Comparison of ENCODE assay signal across 10 cellular contexts in genomic region chr3:142863010-142863787, GRCh38. TPM values are rescaled to one million over a fixed set of nuclear protein-coding genes. Genes with fewer than 3 reads are reported as not detected.
DNase-seq lines count a peak whose midpoint lies in the region; ATAC-seq, FAIRE-seq and TF ChIP-seq lines count a peak whose summit lies in the region.
"Had no signal": no experiment of that assay in that cellular context is flagged by ENCODE, and none has a peak within 500 bp of the region (broad histone marks: within the 10 kb centered on the region; RNA-seq: fewer than 3 reads in every experiment).

No MANE protein-coding gene starts in this region.

- H2AK5ac ChIP-seq in mesenchymal stem cell (ENCODE audit: low read length, severe bottlenecking): no peak overlapping the region

- H2BK12ac ChIP-seq in mesenchymal stem cell (ENCODE audit: low read length in 2 of 2): no peak overlapping the region

- ATAC-seq in K562: no peak
- no peak for ATAC-seq in psoas muscle
- no peak for ATAC-seq in HG02642 (IDR thresholded peaks at IDR 0.05; ENCODE audit: poor library complexity, unreplicated experiment)

- H4K91ac ChIP-seq in mesenchymal stem cell (ENCODE audit: low read length): no peak overlapping the region

- no peak for TF ChIP-seq RAD21 in K562 (CRISPR knock-in tag; conservative IDR thresholded peaks at IDR 0.05 in 1 of 2, IDR thresholded peaks at IDR 0.05 in 1 of 2)

- in situ Hi-C loops in K562 (cut with MboI): no loop called here

- TF ChIP-seq POLR2A in K562 (conservative IDR thresholded peaks at IDR 0.05): no peak

- no peak overlapping the region for H3K4ac ChIP-seq in mesenchymal stem cell (ENCODE audit: low read depth in 1 of 2, low read length in 2 of 2)

- H3K79me1 ChIP-seq in mesenchymal stem cell (replicated peaks; ENCODE audit: low read length, poor library complexity, severe bottlenecking): no peaks in the 10 kb centered on the region

- no peak overlapping the region for H2BK120ac ChIP-seq in mesenchymal stem cell (ENCODE audit: low read depth, low read length)

- no peaks in the 10 kb centered on the region for H4K20me1 ChIP-seq in K562 (replicated peaks; ENCODE audit: control insufficient read depth, insufficient read depth, low read length)

- CTCF ChIA-PET in K562 (lab: Yijun Ruan, JAX; ENCODE audit: low intra/inter-chr PET ratio): no interaction called here

- no peak overlapping the region for H3K4me3 ChIP-seq in K562
- peak overlapping the region in 1 of 2 experiments; percentile 41 for H3K4me3 ChIP-seq in mesenchymal stem cell (ENCODE audit: insufficient read depth in 1 of 2, low read depth in 1 of 2, low read length in 2 of 2)
- H3K4me3 ChIP-seq in psoas muscle: no peak overlapping the region
- H3K4me3 ChIP-seq: breast epithelium had no signal

- no peak overlapping the region for H3K27ac ChIP-seq in K562 (ENCODE audit: extremely low read depth, low read depth, low read length)
- H3K27ac ChIP-seq in mesenchymal stem cell (ENCODE audit: low read length, poor library complexity, severe bottlenecking): no peak overlapping the region
- H3K27ac ChIP-seq in psoas muscle: no peak overlapping the region
- H3K27ac ChIP-seq: breast epithelium had no signal

- no peak overlapping the region for H3K18ac ChIP-seq in mesenchymal stem cell (ENCODE audit: low read depth in 1 of 2, low read length in 2 of 2)

- H3K4me2 ChIP-seq in K562 (ENCODE audit: insufficient read depth, low read length) (no peak overlapping the region), mesenchymal stem cell (ENCODE audit: low read length, poor library complexity, severe bottlenecking) (no peak overlapping the region)

- FAIRE-seq in K562 (lab: Jason Lieb, UNC): no peak

- no peak overlapping the region for H3K23ac ChIP-seq in mesenchymal stem cell (ENCODE audit: low read length in 2 of 2)

- BruUV-seq in K562 (replicated peaks; lab: Mats Ljungman, UMichigan): no TSS peak

- H3K36me3 ChIP-seq in ES-I3 (ENCODE audit: insufficient read depth, low read length) (no peaks in the 10 kb centered on the region), K562 (ENCODE audit: control insufficient read depth, insufficient read depth, low read length) (no peaks in the 10 kb centered on the region), mesenchymal stem cell (ENCODE audit: control insufficient read depth in 1 of 2, insufficient read depth in 2 of 2, low read depth in 1 of 2, low read length in 2 of 2) (no peaks in the 10 kb centered on the region), psoas muscle (ENCODE audit: insufficient read depth in 1 of 2, low read depth in 1 of 2) (no peaks in the 10 kb centered on the region)
- H3K36me3 ChIP-seq: breast epithelium had no signal

- H2BK5ac ChIP-seq in mesenchymal stem cell (ENCODE audit: low read depth, low read length, poor library complexity, severe bottlenecking): no peak overlapping the region

- H3K9ac ChIP-seq in ES-I3 (ENCODE audit: low read depth, low read length) (peak overlapping the region; percentile 13; the same call in 1 of the 2 replicates), K562 (ENCODE audit: insufficient read depth in 1 of 2, low read depth in 2 of 2, low read length in 2 of 2) (no peak overlapping the region), mesenchymal stem cell (ENCODE audit: low read length) (peak overlapping the region; percentile 49)

- H3K79me2 ChIP-seq in K562 (ENCODE audit: control insufficient read depth, insufficient read depth, low read length): no peaks in the 10 kb centered on the region

- DNase-seq in NCI-H146 treated with DMSO at 0.1 percent for 48 hours (lab: John Stamatoyannopoulos, UW; ENCODE audit: unreplicated experiment) (peak; percentile 45), K562 (ENCODE audit: extremely low read depth in 1 of 4, low spot score in 3 of 4) (no peak), mesenchymal stem cell (no peak), psoas muscle (no peak), NCI-H510A treated with DMSO at 0.1 percent for 48 hours (lab: John Stamatoyannopoulos, UW) (no peak), NCI-H774 (lab: John Stamatoyannopoulos, UW) (no peak)
- DNase-seq: activated B cell treated with CpG ODN at 0.5 μM for 24 hours had no signal

- H3K9me3 ChIP-seq in ES-I3 (ENCODE audit: control insufficient read depth, insufficient read depth, low read length) (no peaks in the 10 kb centered on the region), K562 (replicated peaks; ENCODE audit: control insufficient read depth, insufficient read depth, low read depth, low read length) (no peaks in the 10 kb centered on the region), mesenchymal stem cell (ENCODE audit: control insufficient read depth, low read length) (no peaks in the 10 kb centered on the region), psoas muscle (no peaks in the 10 kb centered on the region)
- H3K9me3 ChIP-seq: breast epithelium had no signal

- H3K27me3 ChIP-seq in K562 (ENCODE audit: control insufficient read depth in 2 of 2, insufficient read depth in 2 of 2, low read length in 2 of 2) (peaks cover 0 to 7% of the 10 kb centered on the region in 2 experiments; a peak in 1 of 5 replicates), mesenchymal stem cell (ENCODE audit: control insufficient read depth in 1 of 2, insufficient read depth in 1 of 2, low read length in 2 of 2) (no peaks in the 10 kb centered on the region), psoas muscle (ENCODE audit: insufficient read depth in 3 of 3, low read length in 2 of 3) (no peaks in the 10 kb centered on the region)

- H2AFZ ChIP-seq in K562 (ENCODE audit: low read depth, low read length): peak overlapping the region; percentile 70
- H2AFZ ChIP-seq in mesenchymal stem cell (ENCODE audit: low read depth, low read length): no peak overlapping the region

- no peak overlapping the region for H3K14ac ChIP-seq in mesenchymal stem cell (ENCODE audit: low read length in 2 of 2)

- 27% methylated on average over 7 of the region's 7 CpGs for WGBS in K562 (ENCODE audit: insufficient coverage, low coverage, missing lambda C conversion rate)
- 42% methylated on average over 5 of the region's 7 CpGs for WGBS in mesenchymal stem cell
- WGBS in psoas muscle, 3 donors: 26 to 35% (median 29%) methylated on average over 7 of the region's 7 CpGs

- POLR2A ChIA-PET in K562 (lab: Yijun Ruan, JAX): interaction anchor here (0.6 to 1.3 kb wide), 2 partner anchors 10 to 38 kb away, joined by 3 to 5 read pairs; no protein-coding TSS in a partner anchor

- no peak overlapping the region for H2BK15ac ChIP-seq in mesenchymal stem cell (ENCODE audit: low read depth, poor library complexity, severe bottlenecking)

- no peak for TF ChIP-seq CTCF in K562 (IDR thresholded peaks at IDR 0.05 in 2 of 3, conservative IDR thresholded peaks at IDR 0.05 in 1 of 3; ENCODE audit: insufficient read depth in 2 of 3, low read depth in 1 of 3, low read length in 3 of 3)
- no peak for TF ChIP-seq CTCF in psoas muscle (IDR thresholded peaks at IDR 0.05)

- no peaks in the 10 kb centered on the region for H3K9me1 ChIP-seq in K562 (ENCODE audit: control insufficient read depth, insufficient read depth, low read length)

- H4K8ac ChIP-seq in mesenchymal stem cell (ENCODE audit: low read length): no peak overlapping the region

- intact Hi-C loops in K562 (cut with micrococcal nuclease) (no loop called here), psoas muscle (cut with DNase I) (no loop called here)

- no peak for TF ChIP-seq EP300 in K562 (IDR thresholded peaks at IDR 0.05; ENCODE audit: low read length)

- H3K4me1 ChIP-seq in ES-I3 (ENCODE audit: insufficient read depth, low read length): peaks cover 34% of the 10 kb centered on the region
- H3K4me1 ChIP-seq in K562 (replicated peaks in 1 of 2; ENCODE audit: control insufficient read depth in 2 of 2, insufficient read depth in 2 of 2, low read length in 2 of 2): no peaks in the 10 kb centered on the region
- peaks cover 3% of the 10 kb centered on the region for H3K4me1 ChIP-seq in mesenchymal stem cell (ENCODE audit: control insufficient read depth, insufficient read depth, low read depth, low read length)
- H3K4me1 ChIP-seq in psoas muscle: no peaks in the 10 kb centered on the region
- H3K4me1 ChIP-seq: breast epithelium had no signal

TF ChIP-seq in K562, 482 proteins besides CTCF, POLR2A, EP300 and RAD21 (continues in another document):
- TF ChIP-seq EZH2 (IDR thresholded peaks at IDR 0.05; ENCODE audit: borderline replicate concordance, low read depth, low read length) (no peak), CEBPB (tag; IDR thresholded peaks at IDR 0.05) (peak; percentile 27; the same call in 1 of the 2 replicates), ZFP30 (CRISPR knock-in tag; IDR thresholded peaks at IDR 0.05; ENCODE audit: borderline replicate concordance) (no peak)
- TF ChIP-seq, protein P1, sequence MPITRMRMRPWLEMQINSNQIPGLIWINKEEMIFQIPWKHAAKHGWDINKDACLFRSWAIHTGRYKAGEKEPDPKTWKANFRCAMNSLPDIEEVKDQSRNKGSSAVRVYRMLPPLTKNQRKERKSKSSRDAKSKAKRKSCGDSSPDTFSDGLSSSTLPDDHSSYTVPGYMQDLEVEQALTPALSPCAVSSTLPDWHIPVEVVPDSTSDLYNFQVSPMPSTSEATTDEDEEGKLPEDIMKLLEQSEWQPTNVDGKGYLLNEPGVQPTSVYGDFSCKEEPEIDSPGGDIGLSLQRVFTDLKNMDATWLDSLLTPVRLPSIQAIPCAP (CRISPR knock-in tag; IDR thresholded peaks at IDR 0.05; ENCODE audit: borderline replicate concordance): no peak

RNA-seq across cellular contexts. Expression of gene PCOLCE2, which starts 25.7 kb away (rescaled TPM):
- 4.6 and 8.1 TPM in 2 replicates for total RNA-seq in K562 (2011; cell fraction: chromatin; rRNA removed; ENCODE audit: low replicate concordance)
- total RNA-seq in K562 (2011; cell fraction: nucleolus; rRNA removed): 3.2 and 3.3 TPM in 2 replicates
- 6.0 and 6.3 TPM in 2 replicates for total RNA-seq in K562 (2011; cell fraction: nucleoplasm; rRNA removed)
- total RNA-seq in K562 (2014; rRNA removed) (0.73 and 0.86 TPM in 2 replicates), K562 (2014; rRNA removed; fragmentation: Illumina TruSeq; extraction: Trizol) (0.65 and 0.83 TPM in 2 replicates), K562 (2015; rRNA removed; fragmentation: Illumina TruSeq; extraction: Trizol) (0.40 and 0.49 TPM in 2 replicates), K562 (2021) (0.49 and 1.0 TPM in 2 replicates), psoas muscle (1 to 10 TPM; 1.5 to 8.9 (median 4.0) TPM)
- polyA plus RNA-seq in K562 (2011; rRNA removed) (1.1 and 1.2 TPM in 2 replicates), K562 (2014; fragmentation: Illumina TruSeq; extraction: Trizol) (0.64 and 0.72 TPM in 2 replicates), K562 (2014; fragmentation: Nextera tagmentation; extraction: Ambion mirVana) (under 1 TPM; 0.18 to 0.39 TPM), K562 (2014; rRNA removed) (0.59 and 1.2 TPM in 2 replicates), psoas muscle (1 to 10 TPM; 1.4 to 5.1 (median 3.6) TPM)
- 0.58 and 0.73 TPM in 2 replicates for polyA plus RNA-seq in K562 (2011; cell fraction: cytosol; rRNA removed)
- polyA plus RNA-seq in K562 (2011; cell fraction: nucleus; rRNA removed): 0.76 and 0.98 TPM in 2 replicates
- 0.18 and 0.29 TPM in 2 replicates for polyA plus RNA-seq in K562 (2012)
- polyA minus RNA-seq in K562 (2011; rRNA and poly(A)+ RNA removed): 0.91 and 1.2 TPM in 2 replicates
- not detected in 2 replicates for polyA minus RNA-seq in K562 (2011; cell fraction: cytosol; rRNA and poly(A)+ RNA removed)
- polyA minus RNA-seq in K562 (2011; cell fraction: nucleus; rRNA and poly(A)+ RNA removed): 0.33 and 1.3 TPM in 2 replicates
- 0.04 TPM for polyA plus RNA-seq in mesenchymal stem cell (2013, experiment 1 of 2)
- 0.07 TPM for polyA plus RNA-seq in mesenchymal stem cell (2013, experiment 2 of 2)
- total RNA-seq: activated B cell treated with CpG ODN at 0.5 μM for 24 hours had no signal

Comparison
In these comparisons a context has a peak if more than half of its experiments do, and no peak if none do; other contexts are left out.
1. H3K9ac ChIP-seq: peak in ES-I3 (single experiment) and mesenchymal stem cell (single experiment); none in K562 (0 of 2).